8 cellular contexts compared by ENCODE assay signal in the genomic region with DNA sequence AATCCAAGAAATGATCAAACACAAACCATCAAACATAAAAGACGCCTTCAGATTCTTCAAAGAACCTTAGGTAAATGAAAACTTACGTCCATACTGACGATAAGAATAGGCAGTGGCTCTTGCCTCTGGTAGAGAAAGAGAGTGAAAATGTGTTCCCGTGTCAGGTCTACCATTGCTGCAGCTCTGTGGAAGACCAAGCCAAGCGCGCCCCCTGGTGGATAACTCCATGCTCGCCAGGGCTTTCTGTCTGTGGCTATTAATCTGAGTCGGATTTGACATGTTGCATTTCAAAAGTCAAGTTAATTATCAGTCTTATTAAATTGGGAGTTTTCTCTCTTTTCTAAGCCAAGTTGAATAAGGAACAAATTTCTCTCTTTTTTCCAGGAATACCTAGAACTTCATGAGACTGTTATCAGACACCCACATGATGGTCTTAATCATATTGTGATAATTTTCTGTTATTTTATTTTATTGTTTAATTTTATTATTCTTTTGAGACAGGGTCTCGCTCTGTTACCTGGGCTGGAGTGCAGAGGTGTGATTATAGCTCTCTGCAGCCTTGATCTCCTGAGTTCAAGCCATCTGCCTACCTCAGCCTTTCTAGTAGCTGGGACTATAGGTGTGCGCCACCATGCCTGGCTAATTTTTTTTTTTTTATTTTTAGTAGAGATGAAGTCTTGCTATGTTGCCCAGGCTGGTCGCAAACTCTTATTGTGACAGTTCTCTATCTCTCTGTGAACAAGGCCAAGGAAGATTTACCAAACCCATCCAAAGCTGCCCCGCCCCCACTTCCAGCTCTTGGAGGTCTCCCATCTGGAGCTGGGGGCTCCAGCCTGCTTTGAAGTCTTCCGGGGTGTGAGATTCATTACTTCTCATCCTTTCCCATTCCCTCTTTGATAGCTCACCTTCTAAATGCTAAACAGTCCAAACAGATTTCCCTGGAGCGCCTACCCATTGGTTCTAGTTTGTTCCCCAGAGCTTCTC. TPM values are rescaled to one million over a fixed set of nuclear protein-coding genes. Genes with fewer than 3 reads are reported as not detected.
DNase-seq lines count a peak whose midpoint lies in the region; ATAC-seq and TF ChIP-seq lines count a peak whose summit lies in the region.

No MANE protein-coding gene starts in this region.

- peak; percentile 60 for ATAC-seq in HG03045 (IDR thresholded peaks at IDR 0.05; ENCODE audit: unreplicated experiment)
- ATAC-seq in HG03097 (IDR thresholded peaks at IDR 0.05; ENCODE audit: low FRiP score, unreplicated experiment) = no peak

- no peaks in the 10 kb centered on the region for H3K4me1 ChIP-seq in breast epithelium

- H3K9me3 ChIP-seq in breast epithelium = no peaks in the 10 kb centered on the region

- intact Hi-C loops in breast epithelium (cut with DNase I; ENCODE audit: low total_unique reads) = loop anchor here (10.0 kb wide), 1 partner anchor 103 kb away; no protein-coding TSS in a partner anchor

- TF ChIP-seq CTCF in WI38 (IDR thresholded peaks at IDR 0.05; ENCODE audit: low read depth, low read length) = peak; percentile 77
- TF ChIP-seq CTCF in breast epithelium (IDR thresholded peaks at IDR 0.05) = peak; percentile 97 to 98 (median 97)

- H3K27me3 ChIP-seq in breast epithelium = no peaks in the 10 kb centered on the region

- DNase-seq in GF-D8 (lab: John Stamatoyannopoulos, UW) (peak; percentile 47), NCI-H345 (lab: John Stamatoyannopoulos, UW) (peak; percentile 84), breast epithelium (ENCODE audit: low spot score in 2 of 2) (peak; percentile 86 to 91), iPS-NIHi7 (ENCODE audit: extremely low spot score) (peak; percentile 79)
- DNase-seq in stimulated activated CD4-positive, alpha-beta T cell treated with anti-CD3 and anti-CD28 coated beads, Interleukin-12 subunit alpha, Interleukin-12 subunit beta, amount 100 ng/mL, for 24 hours (ENCODE audit: low read depth in 2 of 2) = peak; percentile 85 to 95

- peak overlapping the region; percentile 12; the same call in 1 of the 2 replicates for H3K4me3 ChIP-seq in WI38 (ENCODE audit: low read depth, low read length)
- H3K4me3 ChIP-seq in breast epithelium = no peak overlapping the region

- no peak for TF ChIP-seq POLR2A in breast epithelium (IDR thresholded peaks at IDR 0.05)

- no peaks in the 10 kb centered on the region for H3K36me3 ChIP-seq in breast epithelium

- no peak overlapping the region for H3K27ac ChIP-seq in breast epithelium

RNA-seq across cellular contexts. Expression of a gene that starts 15.8 kb away (rescaled TPM):
- 1 to 10 TPM; 4.0 to 7.3 (median 4.9) TPM for total RNA-seq in breast epithelium

RNA-seq across cellular contexts. Expression of a gene that starts 28.0 kb away (rescaled TPM):
- 10 to 100 TPM; 11.2 to 49.5 (median 27.9) TPM for total RNA-seq in breast epithelium

RNA-seq across cellular contexts. Expression of a gene that starts 33.7 kb away (rescaled TPM):
- 10 to 100 TPM; 59.6 to 74.6 (median 61.9) TPM for total RNA-seq in breast epithelium

RNA-seq across cellular contexts. Expression of a gene that starts 51.7 kb away (rescaled TPM):
- 100 to 1,000 TPM; 352 to 396 (median 362) TPM for total RNA-seq in breast epithelium
